ENCODE assay signal across 16 cellular contexts in genomic region chr6:107815846-107816245, GRCh38. TPM values are rescaled to one million over a fixed set of nuclear protein-coding genes. Genes with fewer than 3 reads are reported as not detected.
DNase-seq lines count a peak whose midpoint lies in the region; ATAC-seq and TF ChIP-seq lines count a peak whose summit lies in the region.
"Had no signal": no experiment of that assay in that cellular context is flagged by ENCODE, and none has a peak within 500 bp of the region (broad histone marks: within the 10 kb centered on the region; RNA-seq: fewer than 3 reads in every experiment).

No MANE protein-coding gene starts in this region.

- H3K9me3 Mint-ChIP-seq in Calu3 (ENCODE audit: low read depth, unreplicated experiment) (no peaks in the 10 kb centered on the region), progenitor cell of endocrine pancreas (ENCODE audit: low read depth) (no peaks in the 10 kb centered on the region)
- H3K9me3 Mint-ChIP-seq in activated CD8-positive, alpha-beta T cell treated with anti-CD3 and anti-CD28 coated beads, Interleukin-2, amount 10 ng/mL, durations not matched to agents 7 days and 5 days (ENCODE audit: insufficient read depth) = no peaks in the 10 kb centered on the region
- H3K9me3 Mint-ChIP-seq: CD8-positive, alpha-beta memory T cell; GM23338 had no signal

- H3K4me3 Mint-ChIP-seq in Calu3 (ENCODE audit: low read depth, unreplicated experiment) (no peak overlapping the region), progenitor cell of endocrine pancreas (ENCODE audit: low read depth) (no peak overlapping the region)
- H3K4me3 Mint-ChIP-seq in activated CD8-positive, alpha-beta T cell treated with anti-CD3 and anti-CD28 coated beads, Interleukin-2, amount 10 ng/mL, durations not matched to agents 7 days and 5 days = no peak overlapping the region
- H3K4me3 Mint-ChIP-seq: GM23338 had no signal

- H3K27ac ChIP-seq in esophagus muscularis mucosa (replicated peaks in 1 of 4) = no peak overlapping the region
- H3K27ac ChIP-seq in psoas muscle = no peak overlapping the region

- TF ChIP-seq POLR2A in esophagus muscularis mucosa (IDR thresholded peaks at IDR 0.05; ENCODE audit: low read depth) = no peak

- H3K4me1 Mint-ChIP-seq in Calu3 (ENCODE audit: low read depth, unreplicated experiment) (peaks cover 63% of the 10 kb centered on the region), progenitor cell of endocrine pancreas (ENCODE audit: low read depth) (peaks cover 37% of the 10 kb centered on the region)
- H3K4me1 Mint-ChIP-seq in activated CD8-positive, alpha-beta T cell treated with anti-CD3 and anti-CD28 coated beads, Interleukin-2, amount 10 ng/mL, durations not matched to agents 7 days and 5 days (ENCODE audit: low read depth) = peaks cover 60% of the 10 kb centered on the region

- H3K4me3 ChIP-seq in esophagus muscularis mucosa (no peak overlapping the region), psoas muscle (no peak overlapping the region)
- H3K4me3 ChIP-seq: GM23338 had no signal

- H3K27me3 Mint-ChIP-seq in Calu3 (ENCODE audit: unreplicated experiment) (peaks cover 14% of the 10 kb centered on the region), progenitor cell of endocrine pancreas (peaks cover 3% of the 10 kb centered on the region)
- H3K27me3 Mint-ChIP-seq in activated CD8-positive, alpha-beta T cell treated with anti-CD3 and anti-CD28 coated beads, Interleukin-2, amount 10 ng/mL, durations not matched to agents 7 days and 5 days (ENCODE audit: low read depth) = no peaks in the 10 kb centered on the region
- H3K27me3 Mint-ChIP-seq: CD8-positive, alpha-beta memory T cell had no signal

- no peak for TF ChIP-seq EP300 in esophagus muscularis mucosa (IDR thresholded peaks at IDR 0.05)

- H3K9me3 ChIP-seq in esophagus muscularis mucosa (no peaks in the 10 kb centered on the region), psoas muscle (no peaks in the 10 kb centered on the region)

- CTCF ChIA-PET in Calu3 (lab: Charles Lee) = interaction anchor here (0.7 kb wide), 1 partner anchor 45 kb away, joined by 4 read pairs; no protein-coding TSS in a partner anchor
- CTCF ChIA-PET in activated CD8-positive, alpha-beta T cell treated with anti-CD3 and anti-CD28 coated beads, Interleukin-2, amount 10 ng/mL, durations not matched to agents 7 days and 5 days (lab: Charles Lee) = interaction anchor here (1.5 to 2.0 kb wide), 2 partner anchors 33 to 112 kb away, joined by 3 to 6 read pairs; no protein-coding TSS in a partner anchor

- H3K27me3 ChIP-seq in esophagus muscularis mucosa = no peaks in the 10 kb centered on the region
- H3K27me3 ChIP-seq in psoas muscle (ENCODE audit: insufficient read depth in 3 of 3, low read length in 2 of 3) = no peaks in the 10 kb centered on the region

- H3K36me3 Mint-ChIP-seq in Calu3 (ENCODE audit: insufficient read depth, unreplicated experiment) (peaks cover 3% of the 10 kb centered on the region), progenitor cell of endocrine pancreas (ENCODE audit: insufficient read depth) (no peaks in the 10 kb centered on the region)
- H3K36me3 Mint-ChIP-seq in activated CD8-positive, alpha-beta T cell treated with anti-CD3 and anti-CD28 coated beads, Interleukin-2, amount 10 ng/mL, durations not matched to agents 7 days and 5 days (ENCODE audit: low read depth) = peaks cover 27% of the 10 kb centered on the region

- no peak overlapping the region for H3K27ac Mint-ChIP-seq in Calu3 (ENCODE audit: unreplicated experiment)
- no peak overlapping the region for H3K27ac Mint-ChIP-seq in activated CD8-positive, alpha-beta T cell treated with anti-CD3 and anti-CD28 coated beads, Interleukin-2, amount 10 ng/mL, durations not matched to agents 7 days and 5 days
- peak overlapping the region; percentile 84 for H3K27ac Mint-ChIP-seq in progenitor cell of endocrine pancreas
- H3K27ac Mint-ChIP-seq: GM23338 had no signal

- TF ChIP-seq CTCF in Calu3 (IDR thresholded peaks at IDR 0.05; ENCODE audit: unreplicated experiment) = no peak
- TF ChIP-seq CTCF in esophagus muscularis mucosa (IDR thresholded peaks at IDR 0.05) = no peak
- no peak for TF ChIP-seq CTCF in progenitor cell of endocrine pancreas (IDR thresholded peaks at IDR 0.05; ENCODE audit: unreplicated experiment)
- TF ChIP-seq CTCF in psoas muscle (IDR thresholded peaks at IDR 0.05) = no peak

- H3K4me1 ChIP-seq in esophagus muscularis mucosa = peaks cover 0 to 11% (median 9%) of the 10 kb centered on the region in 4 donors
- H3K4me1 ChIP-seq in psoas muscle = peaks cover 11% of the 10 kb centered on the region

- ATAC-seq in activated CD8-positive, alpha-beta T cell treated with anti-CD3 and anti-CD28 coated beads, Interleukin-2, amount 10 ng/mL, durations not matched to agents 7 days and 5 days = no peak
- no peak for ATAC-seq in psoas muscle
- ATAC-seq: GM23338, HCT116 had no signal

- 90% methylated on average over 7 of the region's 7 CpGs for WGBS in esophagus muscularis mucosa
- WGBS in psoas muscle, 3 donors = 78 to 82% (median 81%) methylated on average over 7 of the region's 7 CpGs

- DNase-seq in Calu3 = peak; percentile 15
- DNase-seq in activated CD8-positive, alpha-beta T cell treated with anti-CD3 and anti-CD28 coated beads, Interleukin-2, amount 10 ng/mL, durations not matched to agents 7 days and 5 days = peak; percentile 11
- DNase-seq in esophagus muscularis mucosa (ENCODE audit: extremely low spot score) = peak; percentile 39
- DNase-seq in progenitor cell of endocrine pancreas (ENCODE audit: low spot score, unreplicated experiment) = no peak
- DNase-seq in psoas muscle = no peak
- no peak for DNase-seq in T1000 (lab: John Stamatoyannopoulos, UW)
- no peak for DNase-seq in CD1c-positive myeloid dendritic cell (ENCODE audit: extremely low spot score)
- DNase-seq: CD8-positive, alpha-beta memory T cell; DND-41; MV-4-11; NCI-H1417; NCI-H1930; NCI-H69; RPMI8226 had no signal

- no TSS peak for BruUV-seq in Calu3 (replicated peaks; lab: Mats Ljungman, UMichigan)

- intact Hi-C loops in Calu3 (cut with micrococcal nuclease; ENCODE audit: unreplicated experiment) (no loop called here), esophagus muscularis mucosa (cut with DNase I) (no loop called here), psoas muscle (cut with DNase I) (no loop called here)

- no peaks in the 10 kb centered on the region for H3K36me3 ChIP-seq in esophagus muscularis mucosa
- H3K36me3 ChIP-seq in psoas muscle (ENCODE audit: insufficient read depth in 1 of 2, low read depth in 1 of 2) = no peaks in the 10 kb centered on the region

- POLR2A ChIA-PET in activated CD8-positive, alpha-beta T cell treated with anti-CD3 and anti-CD28 coated beads, Interleukin-2, amount 10 ng/mL, durations not matched to agents 7 days and 5 days (lab: Charles Lee) = no interaction called here

RNA-seq across cellular contexts. Expression of gene SCML4, which starts 8.3 kb away (rescaled TPM):
- not detected in 2 replicates for total RNA-seq in Calu3 (2022)
- total RNA-seq in activated CD8-positive, alpha-beta T cell treated with anti-CD3 and anti-CD28 coated beads, Interleukin-2, amount 10 ng/mL, durations not matched to agents 7 days and 5 days = 10 to 100 TPM; 27.4 to 31.8 TPM
- total RNA-seq in esophagus muscularis mucosa = 1 to 10 TPM in 1 of 4 donors, under 1 TPM in 3; 0.32 to 1.2 (median 0.38) TPM
- total RNA-seq in progenitor cell of endocrine pancreas = 0.31 and 0.69 TPM in 2 replicates
- under 1 TPM in 3 of 4 donors, not detected in 1; 0.15 to 0.21 (median 0.15) TPM for total RNA-seq in psoas muscle
- under 1 TPM in 1 of 3 donors, not detected in 2; 0.03 TPM for polyA plus RNA-seq in psoas muscle
- total RNA-seq: GM23338 had no signal
- polyA plus RNA-seq: GM23338 had no signal

Comparison
In these comparisons a context has a peak if more than half of its experiments do, and no peak if none do; other contexts are left out.
1. DNase-seq: peak in Calu3 (single experiment), activated CD8-positive, alpha-beta T cell treated with anti-CD3 and anti-CD28 coated beads, Interleukin-2, amount 10 ng/mL, durations not matched to agents 7 days and 5 days (single experiment) and esophagus muscularis mucosa (single experiment); none in progenitor cell of endocrine pancreas (single experiment), psoas muscle (0 of 2), T1000 (single experiment) and CD1c-positive myeloid dendritic cell (single experiment).
2. RNA of gene SCML4, which starts 8.3 kb away (total RNA-seq): 27.4 to 31.8 TPM in activated CD8-positive, alpha-beta T cell treated with anti-CD3 and anti-CD28 coated beads, Interleukin-2, amount 10 ng/mL, durations not matched to agents 7 days and 5 days; 0.32 to 1.2 TPM in esophagus muscularis mucosa, 0.31 to 0.69 TPM in progenitor cell of endocrine pancreas, 0.15 to 0.21 TPM in psoas muscle and not detected in Calu3; every median in the first group is over 10 times any median in the second.